8 cellular contexts compared by ENCODE assay signal in genomic region chr19:13843104-13843921, GRCh38. TPM values are rescaled to one million over a fixed set of nuclear protein-coding genes. Genes with fewer than 3 reads are reported as not detected.
DNase-seq lines count a peak whose midpoint lies in the region; ATAC-seq and TF ChIP-seq lines count a peak whose summit lies in the region.

No MANE protein-coding gene starts in this region.

- POLR2A ChIA-PET in activated CD4-positive, alpha-beta T cell treated with anti-CD3 and anti-CD28 coated beads for 36 hours (lab: Charles Lee): no interaction called here

- peak overlapping the region; percentile 94 for H3K4me3 Mint-ChIP-seq in activated CD4-positive, alpha-beta T cell treated with anti-CD3 and anti-CD28 coated beads for 36 hours
- H3K4me3 Mint-ChIP-seq in natural killer cell treated with Interleukin-12 subunit alpha and Interleukin-12 subunit beta and Interleukin-15 and Interleukin-18, amount 100 ng/mL, for 72 hours: peak overlapping the region; percentile 81

- TF ChIP-seq CTCF in epithelial cell of proximal tubule (conservative IDR thresholded peaks at IDR 0.05; ENCODE audit: low read depth, low read length): no peak

- H3K4me1 Mint-ChIP-seq in activated CD4-positive, alpha-beta T cell treated with anti-CD3 and anti-CD28 coated beads for 36 hours: peaks cover 54% of the 10 kb centered on the region
- peaks cover 32 to 37% of the 10 kb centered on the region in 2 donors for H3K4me1 Mint-ChIP-seq in natural killer cell treated with Interleukin-12 subunit alpha and Interleukin-12 subunit beta and Interleukin-15 and Interleukin-18, amount 100 ng/mL, for 72 hours (ENCODE audit: low read depth in 2 of 2)

- H3K9me3 Mint-ChIP-seq in activated CD4-positive, alpha-beta T cell treated with anti-CD3 and anti-CD28 coated beads for 36 hours (ENCODE audit: low read depth): no peaks in the 10 kb centered on the region
- no peaks in the 10 kb centered on the region for H3K9me3 Mint-ChIP-seq in natural killer cell treated with Interleukin-12 subunit alpha and Interleukin-12 subunit beta and Interleukin-15 and Interleukin-18, amount 100 ng/mL, for 72 hours

- H3K36me3 Mint-ChIP-seq in activated CD4-positive, alpha-beta T cell treated with anti-CD3 and anti-CD28 coated beads for 36 hours (ENCODE audit: low read depth): peaks cover 26% of the 10 kb centered on the region
- H3K36me3 Mint-ChIP-seq in natural killer cell treated with Interleukin-12 subunit alpha and Interleukin-12 subunit beta and Interleukin-15 and Interleukin-18, amount 100 ng/mL, for 72 hours: no peaks in the 10 kb centered on the region

- DNase-seq in activated CD4-positive, alpha-beta T cell treated with anti-CD3 and anti-CD28 coated beads for 36 hours: no peak
- no peak for DNase-seq in activated CD4-positive, alpha-beta T cell treated with anti-CD3 and anti-CD28 coated beads, Interleukin-2, amount 50 U/mL, for 48 hours
- peak; percentile 56 for DNase-seq in SK-N-DZ (ENCODE audit: low spot score)
- DNase-seq in epithelial cell of proximal tubule (ENCODE audit: low read depth): no peak
- DNase-seq in natural killer cell treated with Interleukin-12 subunit alpha and Interleukin-12 subunit beta and Interleukin-15 and Interleukin-18, amount 100 ng/mL, for 72 hours (ENCODE audit: low spot score): no peak
- no peak for DNase-seq in SIG-M5 treated with dmso at 0.1 percent for 504 hours (lab: John Stamatoyannopoulos, UW; ENCODE audit: unreplicated experiment)

- H3K4me3 ChIP-seq in epithelial cell of proximal tubule (ENCODE audit: low read depth, low read length): peak overlapping the region; percentile 89

- no peaks in the 10 kb centered on the region for H3K27me3 Mint-ChIP-seq in activated CD4-positive, alpha-beta T cell treated with anti-CD3 and anti-CD28 coated beads for 36 hours
- no peaks in the 10 kb centered on the region for H3K27me3 Mint-ChIP-seq in natural killer cell treated with Interleukin-12 subunit alpha and Interleukin-12 subunit beta and Interleukin-15 and Interleukin-18, amount 100 ng/mL, for 72 hours

- ATAC-seq in activated CD4-positive, alpha-beta T cell treated with anti-CD3 and anti-CD28 coated beads for 36 hours: no peak
- no peak for ATAC-seq in natural killer cell treated with Interleukin-12 subunit alpha and Interleukin-12 subunit beta and Interleukin-15 and Interleukin-18, amount 100 ng/mL, for 72 hours
- ATAC-seq in HG03442 (IDR thresholded peaks at IDR 0.05; ENCODE audit: unreplicated experiment): no peak
- no peak for ATAC-seq in HG03139 (IDR thresholded peaks at IDR 0.05; ENCODE audit: unreplicated experiment)

- intact Hi-C loops in activated CD4-positive, alpha-beta T cell treated with anti-CD3 and anti-CD28 coated beads for 36 hours (cut with DNase I, micrococcal nuclease): loop anchor here (2.0 to 10.0 kb wide), 3 partner anchors 675 to 1055 kb away; partner anchors contain the start of genes DNAJB1 (in 1 of the 2), IER2 (in 1 of the 2) and STX10 (in 1 of the 2)

- CTCF ChIA-PET in activated CD4-positive, alpha-beta T cell treated with anti-CD3 and anti-CD28 coated beads for 36 hours (lab: Charles Lee): no interaction called here

- peak overlapping the region; percentile 93 for H3K27ac Mint-ChIP-seq in activated CD4-positive, alpha-beta T cell treated with anti-CD3 and anti-CD28 coated beads for 36 hours
- peak overlapping the region; percentile 88 to 100 for H3K27ac Mint-ChIP-seq in natural killer cell treated with Interleukin-12 subunit alpha and Interleukin-12 subunit beta and Interleukin-15 and Interleukin-18, amount 100 ng/mL, for 72 hours

RNA-seq across cellular contexts. Expression of gene NANOS3, which starts 33.6 kb away (rescaled TPM):
- total RNA-seq in activated CD4-positive, alpha-beta T cell treated with anti-CD3 and anti-CD28 coated beads for 36 hours: 1 to 10 TPM; 1.2 to 1.6 TPM
- polyA plus RNA-seq in SK-N-DZ (2014; cell fraction: cytosol; rRNA removed): 0.72 and 0.95 TPM in 2 replicates
- polyA plus RNA-seq in SK-N-DZ (2014; cell fraction: nucleus; rRNA removed): 14.5 and 24.4 TPM in 2 replicates
- not detected in 2 replicates for total RNA-seq in epithelial cell of proximal tubule
- total RNA-seq in natural killer cell treated with Interleukin-12 subunit alpha and Interleukin-12 subunit beta and Interleukin-15 and Interleukin-18, amount 100 ng/mL, for 72 hours: under 1 TPM in 1 of 2 donors, not detected in 1; 0.95 TPM

RNA-seq across cellular contexts. Expression of gene ZSWIM4, which starts 48.1 kb away (rescaled TPM):
- 1 to 10 TPM; 5.6 to 5.8 TPM for total RNA-seq in activated CD4-positive, alpha-beta T cell treated with anti-CD3 and anti-CD28 coated beads for 36 hours
- polyA plus RNA-seq in SK-N-DZ (2014; cell fraction: cytosol; rRNA removed): 6.1 and 6.4 TPM in 2 replicates
- polyA plus RNA-seq in SK-N-DZ (2014; cell fraction: nucleus; rRNA removed): 4.0 and 11.4 TPM in 2 replicates
- total RNA-seq in epithelial cell of proximal tubule: 9.4 and 13.5 TPM in 2 replicates
- 1 to 10 TPM; 8.3 to 9.7 TPM for total RNA-seq in natural killer cell treated with Interleukin-12 subunit alpha and Interleukin-12 subunit beta and Interleukin-15 and Interleukin-18, amount 100 ng/mL, for 72 hours
